ENCODE assay signal across 8 cellular contexts in the genomic region with DNA sequence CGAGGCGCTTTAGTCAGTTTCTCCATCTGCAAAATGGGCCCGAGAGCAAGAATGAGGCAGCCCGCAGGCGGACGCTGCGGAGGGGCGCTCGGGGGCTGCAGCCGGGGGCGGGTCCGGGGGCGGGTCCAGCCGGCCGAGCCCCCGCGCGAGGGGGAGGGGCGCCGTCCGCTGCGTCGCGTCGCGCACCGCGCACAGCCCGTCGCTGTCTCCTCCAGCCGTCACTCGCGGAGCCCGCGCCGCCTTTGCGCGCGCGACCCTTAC. TPM values are rescaled to one million over a fixed set of nuclear protein-coding genes. Genes with fewer than 3 reads are reported as not detected.
DNase-seq lines count a peak whose midpoint lies in the region; ATAC-seq, FAIRE-seq and TF ChIP-seq lines count a peak whose summit lies in the region.

No MANE protein-coding gene starts in this region.

- DNase-seq in AG10803 (ENCODE audit: low read depth) (no peak), Panc1 (ENCODE audit: low read depth, low spot score) (no peak), esophagus squamous epithelium (lab: John Stamatoyannopoulos, UW) (no peak), omental fat pad (ENCODE audit: low spot score) (no peak), hepatic stellate cell (ENCODE audit: low spot score) (no peak), RCC 7860 (ENCODE audit: low spot score) (no peak)
- DNase-seq in stimulated activated CD4-positive, alpha-beta T cell treated with anti-CD3 and anti-CD28 coated beads, Interleukin-1b, Interleukin-23, amount 100 ng/mL, for 48 hours, result no peak

- H3K4me3 ChIP-seq in AG10803 (ENCODE audit: low read length) (peak overlapping the region; percentile 72), Panc1 (ENCODE audit: low read depth in 2 of 2, low read length in 2 of 2) (peak overlapping the region; percentile 59 to 74), esophagus squamous epithelium (peak overlapping the region; percentile 54 to 91 (median 71))

- FAIRE-seq in RCC 7860 (lab: Jason Lieb, UNC), result no peak

- H3K27ac ChIP-seq in Panc1 (ENCODE audit: low read length) (peak overlapping the region; percentile 3; the same call in 1 of the 2 replicates), esophagus squamous epithelium (peak overlapping the region; percentile 79 to 91 (median 87))

- no peak for TF ChIP-seq CTCF in AG10803 (conservative IDR thresholded peaks at IDR 0.05; ENCODE audit: low read length)
- TF ChIP-seq CTCF in Panc1 (IDR thresholded peaks at IDR 0.05), result no peak
- no peak for TF ChIP-seq CTCF in esophagus squamous epithelium (IDR thresholded peaks at IDR 0.05)
- no peak for TF ChIP-seq CTCF in omental fat pad (IDR thresholded peaks at IDR 0.05)

- no peak for TF ChIP-seq POLR2A in esophagus squamous epithelium (IDR thresholded peaks at IDR 0.05)

- H3K9me3 ChIP-seq in Panc1 (ENCODE audit: control insufficient read depth, insufficient read depth, low read depth, low read length), result no peaks in the 10 kb centered on the region
- no peaks in the 10 kb centered on the region for H3K9me3 ChIP-seq in esophagus squamous epithelium

- H3K4me1 ChIP-seq in Panc1 (ENCODE audit: control insufficient read depth, insufficient read depth, low read length) (peaks cover 11% of the 10 kb centered on the region), esophagus squamous epithelium (peaks cover 19 to 31% (median 20%) of the 10 kb centered on the region in 3 donors)

- H3K27me3 ChIP-seq in Panc1 (ENCODE audit: control insufficient read depth, insufficient read depth, low read length) (no peaks in the 10 kb centered on the region), esophagus squamous epithelium (no peaks in the 10 kb centered on the region)

- no peaks in the 10 kb centered on the region for H3K36me3 ChIP-seq in Panc1 (ENCODE audit: control insufficient read depth, insufficient read depth, low read length)
- H3K36me3 ChIP-seq in esophagus squamous epithelium, result peaks cover 0 to 5% (median 0%) of the 10 kb centered on the region in 3 donors

- ATAC-seq in GM19395 (IDR thresholded peaks at IDR 0.05; ENCODE audit: unreplicated experiment) (peak; percentile 39), Panc1 (peak; percentile 76), omental fat pad (ENCODE audit: low FRiP score) (peak; percentile 16)

- intact Hi-C loops in Panc1 (cut with micrococcal nuclease; ENCODE audit: unreplicated experiment) (loop anchor here (5.0 kb wide), 1 partner anchor 64 kb away; a partner anchor contains a TSS), esophagus squamous epithelium (cut with DNase I) (no loop called here)

- in situ Hi-C loops in Panc1 (cut with HindIII; ENCODE audit: low pct_unique_long_range_greater_than_20kb, low sequenced_read_pairs), result no loop called here

- CTCF ChIA-PET in Panc1 (lab: Charles Lee), result interaction anchor here (1.3 kb wide), 1 partner anchor 18 kb away, joined by 4 read pairs; no protein-coding TSS in a partner anchor

- no TSS peak for BruUV-seq in Panc1 (replicated peaks; lab: Mats Ljungman, UMichigan)

- WGBS in esophagus squamous epithelium, 2 donors, result no CpG with 5 or more reads among the region's 40 CpGs

- POLR2A ChIA-PET in Panc1 (lab: Charles Lee), result no interaction called here

RNA-seq across cellular contexts. Expression of a gene that starts 0.3 kb away (rescaled TPM):
- total RNA-seq in Panc1 (2021; ENCODE audit: unreplicated experiment), result 12.8 TPM
- polyA plus RNA-seq in Panc1 (2012; ENCODE audit: insufficient read length), result 13.6 TPM
- total RNA-seq in esophagus squamous epithelium, result 10 to 100 TPM; 13.5 to 43.0 (median 27.5) TPM
- total RNA-seq in omental fat pad, result 100 to 1,000 TPM in 3 of 4 donors, 10 to 100 TPM in 1; 91.0 to 240 (median 134) TPM

RNA-seq across cellular contexts. Expression of a gene that starts 17.2 kb away (rescaled TPM):
- total RNA-seq in Panc1 (2021; ENCODE audit: unreplicated experiment), result 0.28 TPM
- 0.24 TPM for polyA plus RNA-seq in Panc1 (2012; ENCODE audit: insufficient read length)
- not detected for total RNA-seq in esophagus squamous epithelium
- not detected for total RNA-seq in omental fat pad

Comparison
In these comparisons a context has a peak if more than half of its experiments do, and no peak if none do; other contexts are left out.
1. ATAC-seq: peak in every context shown above with its lines; median percentile 76 in Panc1; 39 in GM19395; 16 in omental fat pad.